8 cellular contexts compared by ENCODE assay signal in the genomic region with DNA sequence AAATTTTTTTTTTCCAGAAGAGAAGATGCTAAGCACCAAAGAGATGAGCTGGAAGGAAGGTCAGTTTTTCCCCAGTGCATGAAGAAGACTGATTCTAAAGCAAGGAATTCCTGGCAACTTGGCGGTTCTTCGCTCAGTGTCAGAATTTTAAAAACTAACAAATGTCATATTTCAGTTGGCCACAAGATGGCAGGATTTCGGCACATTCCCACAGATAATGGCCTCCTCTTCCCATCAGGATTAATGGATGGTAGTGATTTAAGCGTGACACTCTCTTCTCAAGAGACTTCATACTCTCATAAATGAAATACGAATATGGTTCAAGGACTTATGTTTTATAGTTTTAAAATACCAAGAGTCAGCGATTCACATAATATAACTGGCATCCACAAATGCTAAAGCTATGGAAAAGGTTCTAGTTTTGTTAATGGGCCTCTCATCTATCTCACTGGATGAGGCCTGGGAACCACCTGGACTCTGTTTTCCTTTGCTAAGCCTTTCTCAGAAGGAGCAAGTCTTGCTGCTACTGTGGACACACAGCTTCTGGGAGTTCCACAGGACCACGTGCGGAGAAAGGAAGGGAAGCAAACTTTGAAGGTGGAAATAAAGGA. TPM values are rescaled to one million over a fixed set of nuclear protein-coding genes. Genes with fewer than 3 reads are reported as not detected.
DNase-seq lines count a peak whose midpoint lies in the region; ATAC-seq and TF ChIP-seq lines count a peak whose summit lies in the region.

No MANE protein-coding gene starts in this region.

- peak; percentile 44 for TF ChIP-seq CTCF in SU-DHL-6 (IDR thresholded peaks at IDR 0.05; ENCODE audit: insufficient read depth, low read length, poor library complexity, severe bottlenecking)
- TF ChIP-seq CTCF in sigmoid colon (IDR thresholded peaks at IDR 0.05) = peak; percentile 43 to 72 (median 67)

- no peak for ATAC-seq in GM18870 (IDR thresholded peaks at IDR 0.05; ENCODE audit: unreplicated experiment)
- no peak for ATAC-seq in GM21737 (IDR thresholded peaks at IDR 0.05; ENCODE audit: unreplicated experiment)

- H3K27ac ChIP-seq in SU-DHL-6 (ENCODE audit: low read depth, low read length) = no peak overlapping the region
- H3K27ac ChIP-seq in sigmoid colon = peak overlapping the region in 1 of 4 donors; percentile 78

- H3K9me2 ChIP-seq in SU-DHL-6 (replicated peaks; ENCODE audit: insufficient read depth, low read length) = no peaks in the 10 kb centered on the region

- no peaks in the 10 kb centered on the region; the same call in 1 of the 2 replicates for H3F3A ChIP-seq in SU-DHL-6 (ENCODE audit: insufficient read depth)

- H3K9me3 ChIP-seq in SU-DHL-6 (ENCODE audit: insufficient read depth, low read length) (no peaks in the 10 kb centered on the region), sigmoid colon (no peaks in the 10 kb centered on the region)

- H3K4me3 ChIP-seq in SU-DHL-6 (ENCODE audit: insufficient read depth, low read length, poor library complexity, severe bottlenecking) (no peak overlapping the region), sigmoid colon (no peak overlapping the region)

- TF ChIP-seq EP300 in sigmoid colon (IDR thresholded peaks at IDR 0.05) = no peak

- no peaks in the 10 kb centered on the region for H3K79me2 ChIP-seq in SU-DHL-6 (ENCODE audit: insufficient read depth, low read length)

- no peak overlapping the region for H2AFZ ChIP-seq in SU-DHL-6 (ENCODE audit: low read depth, low read length, severe bottlenecking)

- intact Hi-C loops in sigmoid colon (cut with DNase I) = loop anchor here (2.0 to 10.0 kb wide), 3 partner anchors 247 to 609 kb away; a partner anchor contains a TSS

- peaks cover 0 to 49% (median 41%) of the 10 kb centered on the region in 4 donors for H3K4me1 ChIP-seq in sigmoid colon

- WGBS in sigmoid colon, 2 donors = 38 to 46% methylated on average over 8 of the region's 8 CpGs

- H3K27me3 ChIP-seq in SU-DHL-6 (ENCODE audit: low read length) (no peaks in the 10 kb centered on the region), sigmoid colon (no peaks in the 10 kb centered on the region)

- no peaks in the 10 kb centered on the region for H4K20me1 ChIP-seq in SU-DHL-6 (ENCODE audit: low read depth, low read length)

- H3K9ac ChIP-seq in SU-DHL-6 (ENCODE audit: low read length) = no peak overlapping the region

- TF ChIP-seq POLR2A in sigmoid colon (IDR thresholded peaks at IDR 0.05) = no peak

- DNase-seq in EH (ENCODE audit: low read depth) = peak; percentile 64
- peak; percentile 20 for DNase-seq in HuH-7 (ENCODE audit: low spot score)
- peak; percentile 52 for DNase-seq in globus pallidus (ENCODE audit: low spot score)
- no peak for DNase-seq in sigmoid colon
- DNase-seq in GOT3 (lab: John Stamatoyannopoulos, UW) = no peak

- H3K4me2 ChIP-seq in SU-DHL-6 (ENCODE audit: low read depth, low read length, poor library complexity, severe bottlenecking) = no peak overlapping the region

- H3K36me3 ChIP-seq in SU-DHL-6 (ENCODE audit: low read length) = no peaks in the 10 kb centered on the region
- no peaks in the 10 kb centered on the region for H3K36me3 ChIP-seq in sigmoid colon

RNA-seq across cellular contexts. Expression of a gene that starts 46.1 kb away (rescaled TPM):
- total RNA-seq in sigmoid colon = 1 to 10 TPM in 3 of 4 donors, under 1 TPM in 1; 0.99 to 2.1 (median 1.5) TPM
- polyA plus RNA-seq in sigmoid colon = 1 to 10 TPM; 1.2 to 8.5 (median 2.8) TPM

RNA-seq across cellular contexts. Expression of a gene that starts 55.0 kb away (rescaled TPM):
- total RNA-seq in sigmoid colon = 100 to 1,000 TPM in 1 of 4 donors, 10 to 100 TPM in 3; 69.9 to 104 (median 78.3) TPM
- 1 to 10 TPM; 1.4 to 9.6 (median 4.8) TPM for polyA plus RNA-seq in sigmoid colon

Comparison
In these comparisons a context has a peak if more than half of its experiments do, and no peak if none do; other contexts are left out.
1. DNase-seq: peak in EH (single experiment), HuH-7 (single experiment) and globus pallidus (single experiment); none in sigmoid colon (single experiment) and GOT3 (single experiment).